In genomic region chr1:24415910-24416665, GRCh38 we compare ENCODE assay signal across 8 cellular contexts. TPM values are rescaled to one million over a fixed set of nuclear protein-coding genes. Genes with fewer than 3 reads are reported as not detected.
DNase-seq lines count a peak whose midpoint lies in the region; ATAC-seq and TF ChIP-seq lines count a peak whose summit lies in the region.

No MANE protein-coding gene starts in this region.

- peaks cover 2% of the 10 kb centered on the region for H3K79me2 ChIP-seq in trophoblast cell (ENCODE audit: control insufficient read depth, insufficient read depth, low read length, poor library complexity)

- H3K4me1 ChIP-seq in trophoblast cell (ENCODE audit: control insufficient read depth in 1 of 2, insufficient read depth in 2 of 2, low read length in 2 of 2), result peaks cover 5 to 12% of the 10 kb centered on the region in 2 experiments

- H4K8ac ChIP-seq in trophoblast cell (ENCODE audit: low read depth, low read length), result peak overlapping the region; percentile 1

- H3K27me3 ChIP-seq in WERI-Rb-1 (ENCODE audit: insufficient read depth, low read depth, severe bottlenecking) (no peaks in the 10 kb centered on the region), trophoblast cell (ENCODE audit: insufficient read depth, low read length) (no peaks in the 10 kb centered on the region)

- peak overlapping the region; percentile 92 for H3K4me3 ChIP-seq in WERI-Rb-1 (ENCODE audit: low read depth, low read length)
- peak overlapping the region; percentile 73 to 76 for H3K4me3 ChIP-seq in foreskin fibroblast (ENCODE audit: low read depth in 1 of 2, low read length in 2 of 2)
- H3K4me3 ChIP-seq in trophoblast cell (ENCODE audit: low read depth, low read length), result peak overlapping the region; percentile 77

- H3K14ac ChIP-seq in trophoblast cell (ENCODE audit: low read length), result peak overlapping the region; percentile 22

- peak overlapping the region; percentile 13 for H2AFZ ChIP-seq in trophoblast cell (ENCODE audit: insufficient read depth, low read length, poor library complexity)

- H4K91ac ChIP-seq in trophoblast cell (ENCODE audit: low read depth, low read length), result peak overlapping the region; percentile 3

- ATAC-seq in HG03108 (IDR thresholded peaks at IDR 0.05; ENCODE audit: unreplicated experiment), result peak; percentile 5

- H3K9ac ChIP-seq in trophoblast cell (ENCODE audit: low read length), result peak overlapping the region; percentile 14

- H3K4ac ChIP-seq in trophoblast cell (ENCODE audit: low read depth, low read length), result no peak overlapping the region

- TF ChIP-seq CTCF in WERI-Rb-1 (IDR thresholded peaks at IDR 0.05; ENCODE audit: low read depth, low read length), result no peak
- no peak for TF ChIP-seq CTCF in foreskin fibroblast (IDR thresholded peaks at IDR 0.05; ENCODE audit: low read depth, low read length)

- peak overlapping the region; percentile 99 for H3K4me2 ChIP-seq in trophoblast cell (ENCODE audit: low read length)

- H3K23ac ChIP-seq in trophoblast cell (ENCODE audit: low read length), result no peak overlapping the region

- peak; percentile 3 for DNase-seq in activated gamma-delta T cell treated with anti-CD3 and anti-CD28 coated beads, Interleukin-2, amount 50 U/mL, for 16 hours (ENCODE audit: low read depth)
- DNase-seq in activated gamma-delta T cell treated with Interleukin-2 at 50 U/mL for 16 hours (no peak), WERI-Rb-1 (peak; percentile 45), foreskin fibroblast (peak in 1 of 2 donors; percentile 46), trophoblast cell (peak; percentile 9 to 37), epidermal melanocyte (ENCODE audit: insufficient read length, low spot score) (no peak), KG1 (lab: John Stamatoyannopoulos, UW) (no peak)

- no peak overlapping the region for H2BK12ac ChIP-seq in trophoblast cell (ENCODE audit: low read length)

- no peak overlapping the region for H2BK120ac ChIP-seq in trophoblast cell (ENCODE audit: insufficient read depth, low read length, poor library complexity)

- H4K12ac ChIP-seq in trophoblast cell (ENCODE audit: low read depth, low read length), result no peak overlapping the region

- no CpG with 5 or more reads among the region's 35 CpGs for WGBS in trophoblast cell (ENCODE audit: extremely low coverage, insufficient coverage, insufficient read length)

- peak overlapping the region; percentile 34 for H3K27ac ChIP-seq in WERI-Rb-1
- H3K27ac ChIP-seq in trophoblast cell (ENCODE audit: low read depth, low read length), result peak overlapping the region; percentile 48

- H3K18ac ChIP-seq in trophoblast cell (ENCODE audit: low read length), result no peak overlapping the region

- no peak overlapping the region for H2BK5ac ChIP-seq in trophoblast cell (ENCODE audit: low read depth, low read length, poor library complexity)

- H3K9me3 ChIP-seq in WERI-Rb-1 (ENCODE audit: severe bottlenecking) (no peaks in the 10 kb centered on the region), trophoblast cell (ENCODE audit: insufficient read depth, low read depth, low read length) (no peaks in the 10 kb centered on the region)

- no peak overlapping the region for H2AK5ac ChIP-seq in trophoblast cell (ENCODE audit: low read length)

- peaks cover 10% of the 10 kb centered on the region for H3K79me1 ChIP-seq in trophoblast cell (ENCODE audit: low read length)

- H3K36me3 ChIP-seq in WERI-Rb-1 (peaks cover 15% of the 10 kb centered on the region), trophoblast cell (ENCODE audit: control insufficient read depth in 1 of 2, insufficient read depth in 2 of 2, low read length in 2 of 2) (peaks cover 0 to 3% of the 10 kb centered on the region in 2 experiments)

RNA-seq across cellular contexts. Expression of gene NIPAL3, which starts 0.5 kb away (rescaled TPM):
- polyA plus RNA-seq in trophoblast cell (2013), result 17.7 and 18.4 TPM in 2 replicates

RNA-seq across cellular contexts. Expression of gene STPG1, which starts 2.5 kb away (rescaled TPM):
- polyA plus RNA-seq in trophoblast cell (2013), result 6.1 and 6.6 TPM in 2 replicates

Comparison
In these comparisons a context has a peak if more than half of its experiments do, and no peak if none do; other contexts are left out.
1. DNase-seq: peak in activated gamma-delta T cell treated with anti-CD3 and anti-CD28 coated beads, Interleukin-2, amount 50 U/mL, for 16 hours (single experiment), WERI-Rb-1 (single experiment) and trophoblast cell (2 of 2); none in activated gamma-delta T cell treated with Interleukin-2 at 50 U/mL for 16 hours (single experiment), epidermal melanocyte (single experiment) and KG1 (single experiment).
2. Peak in every context shown above with its lines, with median percentiles within 50 percentile points of each other: H3K4me3 ChIP-seq.